Comparison of ENCODE assay signal across 11 cellular contexts in genomic region chr5:169805937-169806700, GRCh38.
DNase-seq lines count a peak whose midpoint lies in the region; ATAC-seq and TF ChIP-seq lines count a peak whose summit lies in the region.
"Had no signal": no experiment of that assay in that cellular context is flagged by ENCODE, and none has a peak within 500 bp of the region (broad histone marks: within the 10 kb centered on the region; RNA-seq: fewer than 3 reads in every experiment).

No MANE protein-coding gene starts in this region.

- peaks cover 14 to 60% (median 34%) of the 10 kb centered on the region in 10 experiments for H3K4me1 ChIP-seq in BLaER1 treated with 17β-estradiol and CSF1 and Interleukin-3, amounts not matched to agents 10 nM and 100 nM
- H3K4me1 ChIP-seq: adrenal gland had no signal

- H3K9me3 Mint-ChIP-seq in osteocyte (ENCODE audit: unreplicated experiment) (no peaks in the 10 kb centered on the region), progenitor cell of endocrine pancreas (ENCODE audit: low read depth) (no peaks in the 10 kb centered on the region)

- peaks cover 16% of the 10 kb centered on the region for H3K36me3 Mint-ChIP-seq in T-helper 17 cell (ENCODE audit: low read depth)
- no peaks in the 10 kb centered on the region for H3K36me3 Mint-ChIP-seq in osteocyte (ENCODE audit: unreplicated experiment)
- no peaks in the 10 kb centered on the region for H3K36me3 Mint-ChIP-seq in progenitor cell of endocrine pancreas (ENCODE audit: insufficient read depth)

- ATAC-seq in GM19035 (IDR thresholded peaks at IDR 0.05; ENCODE audit: unreplicated experiment): peak; percentile 58
- ATAC-seq in HG02852 (IDR thresholded peaks at IDR 0.05; ENCODE audit: unreplicated experiment): peak; percentile 58
- no peak for ATAC-seq in T-helper 17 cell

- no peak overlapping the region for H3K4me3 ChIP-seq in BLaER1 treated with 17β-estradiol and CSF1 and Interleukin-3, amounts not matched to agents 10 nM and 100 nM
- H3K4me3 ChIP-seq: adrenal gland had no signal

- H3K36me3 ChIP-seq in BLaER1 treated with 17β-estradiol and CSF1 and Interleukin-3, amounts not matched to agents 10 nM and 100 nM: peaks cover 24 to 97% (median 52%) of the 10 kb centered on the region in 11 experiments
- H3K36me3 ChIP-seq: adrenal gland had no signal

- TF ChIP-seq CTCF in osteocyte (IDR thresholded peaks at IDR 0.05): no peak
- no peak for TF ChIP-seq CTCF in progenitor cell of endocrine pancreas (IDR thresholded peaks at IDR 0.05; ENCODE audit: unreplicated experiment)

- H3K4me1 Mint-ChIP-seq in T-helper 17 cell: peaks cover 26% of the 10 kb centered on the region
- peaks cover 17% of the 10 kb centered on the region for H3K4me1 Mint-ChIP-seq in osteocyte (ENCODE audit: unreplicated experiment)
- peaks cover 7% of the 10 kb centered on the region for H3K4me1 Mint-ChIP-seq in progenitor cell of endocrine pancreas (ENCODE audit: low read depth)

- H3K27ac ChIP-seq in BLaER1 treated with 17β-estradiol and CSF1 and Interleukin-3, amounts not matched to agents 10 nM and 100 nM: no peak overlapping the region; a peak in 1 of 22 replicates
- H3K27ac ChIP-seq: adrenal gland had no signal

- DNase-seq in T-helper 17 cell: no peak
- DNase-seq in putamen (ENCODE audit: low spot score): no peak
- DNase-seq in kidney tubule cell (ENCODE audit: low spot score): no peak
- DNase-seq in osteocyte (ENCODE audit: extremely low spot score, unreplicated experiment): no peak
- DNase-seq in progenitor cell of endocrine pancreas (ENCODE audit: low spot score, unreplicated experiment): no peak
- DNase-seq: adrenal gland, NCI-H2171, SW 1271 had no signal

- H3K4me3 Mint-ChIP-seq in T-helper 17 cell (no peak overlapping the region), osteocyte (ENCODE audit: unreplicated experiment) (no peak overlapping the region), progenitor cell of endocrine pancreas (ENCODE audit: low read depth) (no peak overlapping the region)

- H3K27ac Mint-ChIP-seq in T-helper 17 cell (peak overlapping the region; percentile 21), osteocyte (ENCODE audit: unreplicated experiment) (no peak overlapping the region), progenitor cell of endocrine pancreas (no peak overlapping the region)

- no peaks in the 10 kb centered on the region for H3K9me3 ChIP-seq in BLaER1 treated with 17β-estradiol and CSF1 and Interleukin-3, amounts not matched to agents 10 nM and 100 nM (replicated peaks in 1 of 11)
- no peaks in the 10 kb centered on the region for H3K9me3 ChIP-seq in T-helper 17 cell (ENCODE audit: control insufficient read depth, low read length, poor library complexity, severe bottlenecking)
- H3K9me3 ChIP-seq: adrenal gland had no signal

- peak overlapping the region in 8 of 11 experiments; percentile 8 to 76 (median 62); a peak in 12 of 22 replicates for H3K4me2 ChIP-seq in BLaER1 treated with 17β-estradiol and CSF1 and Interleukin-3, amounts not matched to agents 10 nM and 100 nM

- peaks cover 0 to 88% (median 8%) of the 10 kb centered on the region in 11 experiments; a peak in 9 of 22 replicates for H4K20me1 ChIP-seq in BLaER1 treated with 17β-estradiol and CSF1 and Interleukin-3, amounts not matched to agents 10 nM and 100 nM

- H3K27me3 Mint-ChIP-seq in T-helper 17 cell (no peaks in the 10 kb centered on the region), osteocyte (ENCODE audit: unreplicated experiment) (no peaks in the 10 kb centered on the region), progenitor cell of endocrine pancreas (peaks cover 71% of the 10 kb centered on the region)

- no peak overlapping the region; a peak in 1 of 22 replicates for H3K9ac ChIP-seq in BLaER1 treated with 17β-estradiol and CSF1 and Interleukin-3, amounts not matched to agents 10 nM and 100 nM

- no peaks in the 10 kb centered on the region for H3K27me3 ChIP-seq in BLaER1 treated with 17β-estradiol and CSF1 and Interleukin-3, amounts not matched to agents 10 nM and 100 nM
- H3K27me3 ChIP-seq: adrenal gland had no signal
